ENCODE assay signal across 8 cellular contexts in genomic region chr3:104353951-104354350, GRCh38.
"Had no signal": no experiment of that assay in that cellular context is flagged by ENCODE, and none has a peak within 500 bp of the region (broad histone marks: within the 10 kb centered on the region; RNA-seq: fewer than 3 reads in every experiment).

No MANE protein-coding gene starts in this region.

- FAIRE-seq: G401.6, GM12878, GM12891, GM12892, GM18507, GM19239 had no signal

- H3K4me3 ChIP-seq: GM12878 had no signal

- ATAC-seq: GM12878 had no signal

- DNase-seq: GDM1, GF-D8 had no signal
